Comparison of ENCODE assay signal across 23 cellular contexts in the genomic region with DNA sequence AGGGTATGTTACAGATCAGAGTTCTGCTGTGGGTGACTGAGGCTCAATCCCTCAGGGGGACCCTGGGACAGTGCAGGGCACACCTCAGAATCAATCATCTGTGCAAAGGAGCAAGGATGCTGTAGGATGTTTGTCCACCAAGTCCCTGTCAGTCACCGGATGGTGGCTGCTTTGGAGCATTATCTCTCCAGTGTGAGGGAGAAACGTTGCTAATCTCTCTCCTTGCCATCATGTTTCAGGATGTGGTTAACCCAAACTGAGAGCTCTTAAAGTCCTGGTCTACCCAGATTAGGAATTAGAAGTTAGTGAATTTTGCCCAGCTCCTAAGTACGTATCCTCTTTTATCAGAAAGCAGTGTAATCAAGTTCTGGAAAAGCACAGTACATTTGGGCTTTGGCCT.
"Had no signal": no experiment of that assay in that cellular context is flagged by ENCODE, and none has a peak within 500 bp of the region (broad histone marks: within the 10 kb centered on the region; RNA-seq: fewer than 3 reads in every experiment).

No MANE protein-coding gene starts in this region.

- H3K36me3 ChIP-seq: Peyer's patch, SJSA1, WERI-Rb-1 had no signal

- H3K27me3 ChIP-seq: Peyer's patch, SJSA1 had no signal

- DNase-seq: activated CD4-positive, alpha-beta memory T cell treated with anti-CD3 and anti-CD28 coated beads, Interleukin-2, amount 10 ng/mL, durations not matched to agents 7 days and 5 days; activated CD4-positive, alpha-beta T cell treated with anti-CD3 and anti-CD28 coated beads for 36 hours; activated CD4-positive, alpha-beta T cell treated with anti-CD3 and anti-CD28 coated beads, Interleukin-2, amount 50 U/mL, for 1 hour; activated gamma-delta T cell; activated naive CD4-positive, alpha-beta T cell treated with anti-CD3 and anti-CD28 coated beads for 36 hours; activated T-cell treated with anti-CD3 and anti-CD28 coated beads for 4 hours; activated T-cell treated with anti-CD3 and anti-CD28 coated beads, Interleukin-2, amount 50 U/mL, for 48 hours; cerebellar nuclear complex; KG1; NCI-H1092; NCI-H1417; NCI-H1930; NCI-H2107; NCI-H2171 treated with DMSO at 0.1 percent for 48 hours; NCI-H226; NCI-H526 treated with DMSO at 0.1 percent for 48 hours; NCI-H82; Peyer's patch; SHP77; T-helper 17 cell; T-helper 9 cell; WERI-Rb-1 had no signal

- H3K4me1 ChIP-seq: Peyer's patch, SJSA1 had no signal

- H3K9me3 ChIP-seq: Peyer's patch, SJSA1 had no signal

- H3K27ac ChIP-seq: Peyer's patch, SJSA1, WERI-Rb-1 had no signal

- H3K4me3 ChIP-seq: Peyer's patch, SJSA1 had no signal
